ENCODE assay signal across 27 cellular contexts in the genomic region with DNA sequence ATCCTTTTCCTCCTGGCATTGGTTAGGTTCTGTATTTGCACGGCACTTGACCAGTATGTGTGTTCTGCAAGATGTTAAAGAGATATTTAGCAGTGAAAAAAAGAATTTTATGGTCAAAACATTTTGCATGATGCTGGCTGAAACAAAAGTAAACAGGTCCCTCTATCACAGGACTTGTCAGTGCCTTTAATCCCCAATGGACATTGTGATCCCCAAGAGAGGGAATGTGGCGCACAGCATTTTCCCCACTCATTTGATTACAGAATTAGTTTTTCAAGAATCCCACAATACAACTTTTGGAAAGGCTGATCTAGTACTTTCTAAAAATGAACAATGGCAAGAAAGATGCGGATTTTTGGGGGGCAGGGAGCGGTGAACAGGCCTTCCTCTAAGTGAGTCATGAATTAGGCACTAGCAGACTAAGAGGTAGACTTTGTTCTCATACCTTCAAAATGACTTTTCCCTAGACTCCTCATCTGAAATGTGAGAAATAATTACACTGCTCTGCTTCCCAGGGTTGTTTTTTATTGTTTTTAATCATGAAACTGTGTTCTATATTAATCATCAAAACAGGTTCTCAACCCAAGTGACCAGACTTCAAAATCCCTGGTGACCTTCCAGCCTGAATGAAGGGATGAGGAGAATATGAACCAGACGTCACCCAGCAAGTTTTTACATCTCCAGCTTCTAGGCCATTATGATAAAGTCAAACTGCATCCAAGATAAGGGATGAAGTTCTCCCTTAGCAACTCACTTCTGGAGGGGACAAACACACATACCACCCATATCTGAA. TPM values are rescaled to one million over a fixed set of nuclear protein-coding genes. Genes with fewer than 3 reads are reported as not detected.
DNase-seq lines count a peak whose midpoint lies in the region; ATAC-seq and TF ChIP-seq lines count a peak whose summit lies in the region.
"Had no signal": no experiment of that assay in that cellular context is flagged by ENCODE, and none has a peak within 500 bp of the region (broad histone marks: within the 10 kb centered on the region; RNA-seq: fewer than 3 reads in every experiment).

No MANE protein-coding gene starts in this region.

- H3K4me3 ChIP-seq in GM23248 (no peak overlapping the region), SK-N-SH (ENCODE audit: low read depth in 2 of 2, low read length in 1 of 2) (no peak overlapping the region), epithelial cell of esophagus (ENCODE audit: low read length) (no peak overlapping the region), upper lobe of right lung (no peak overlapping the region)
- H3K4me3 ChIP-seq: coronary artery, right lobe of liver, thyroid gland had no signal

- no peak for TF ChIP-seq RAD21 in SK-N-SH (IDR thresholded peaks at IDR 0.05; ENCODE audit: low read length)

- H3F3A ChIP-seq in GM23248 (ENCODE audit: insufficient read depth), result peaks cover 14% of the 10 kb centered on the region; the same call in 1 of the 2 replicates
- H3F3A ChIP-seq in SK-N-SH (replicated peaks; ENCODE audit: insufficient read depth), result no peaks in the 10 kb centered on the region

- H3K27me3 Mint-ChIP-seq in nephron progenitor cell (ENCODE audit: low read depth, poor library complexity), result peaks cover 9% of the 10 kb centered on the region
- H3K27me3 Mint-ChIP-seq: activated naive CD8-positive, alpha-beta T cell treated with anti-CD3 and anti-CD28 coated beads, Interleukin-2, amount 10 ng/mL, durations not matched to agents 7 days and 5 days; CD4-positive, alpha-beta T cell; effector memory CD8-positive, alpha-beta T cell; stimulated activated naive CD8-positive, alpha-beta T cell treated with anti-CD3 and anti-CD28 coated beads, Interleukin-15, Interleukin-2, amounts not matched to agents 100 ng/mL and 50 ng/mL, for 24 hours had no signal

- peaks cover 79% of the 10 kb centered on the region for H3K79me2 ChIP-seq in GM23248 (ENCODE audit: insufficient read depth)
- peaks cover 73% of the 10 kb centered on the region for H3K79me2 ChIP-seq in SK-N-SH (ENCODE audit: insufficient read depth)

- CTCF ChIA-PET in SK-N-SH (lab: Yijun Ruan, JAX), result no interaction called here

- H3K9me3 ChIP-seq in GM23248 (ENCODE audit: low read depth) (no peaks in the 10 kb centered on the region), SK-N-SH (no peaks in the 10 kb centered on the region), upper lobe of right lung (no peaks in the 10 kb centered on the region)
- H3K9me3 ChIP-seq: right lobe of liver, thyroid gland had no signal

- H3K4me1 ChIP-seq in GM23248 (ENCODE audit: insufficient read depth) (peaks cover 23% of the 10 kb centered on the region), SK-N-SH (ENCODE audit: control insufficient read depth in 1 of 2, insufficient read depth in 2 of 2, low read depth in 1 of 2, low read length in 1 of 2) (peaks cover 0 to 12% of the 10 kb centered on the region in 2 experiments; a peak in 2 of 4 replicates), upper lobe of right lung (peaks cover 42% of the 10 kb centered on the region)

- H3K4me2 ChIP-seq in GM23248 (ENCODE audit: unreplicated experiment) (no peak overlapping the region), SK-N-SH (0 out of 2 replicates have a peak overlapping the region, but pooled peaks have one; percentile 1)

- H3K27me3 ChIP-seq in GM23248 (replicated peaks; ENCODE audit: insufficient read depth) (no peaks in the 10 kb centered on the region), SK-N-SH (ENCODE audit: insufficient read depth) (no peaks in the 10 kb centered on the region), upper lobe of right lung (no peaks in the 10 kb centered on the region)
- H3K27me3 ChIP-seq: right lobe of liver, thyroid gland had no signal

- H3K36me3 ChIP-seq in GM23248 (ENCODE audit: low read depth), result no peaks in the 10 kb centered on the region
- H3K36me3 ChIP-seq in SK-N-SH (replicated peaks in 1 of 2; ENCODE audit: control insufficient read depth in 1 of 2, insufficient read depth in 2 of 2, low read length in 1 of 2), result peaks cover 0 to 3% of the 10 kb centered on the region in 2 experiments
- H3K36me3 ChIP-seq in upper lobe of right lung, result no peaks in the 10 kb centered on the region
- H3K36me3 ChIP-seq: right lobe of liver, thyroid gland had no signal

- in situ Hi-C loops in GM23248 (cut with MboI) (no loop called here), GM13976 (cut with MboI; ENCODE audit: low sequenced_read_pairs, unreplicated experiment) (no loop called here)

- TF ChIP-seq CTCF in SK-N-SH (IDR thresholded peaks at IDR 0.05) (no peak), epithelial cell of esophagus (IDR thresholded peaks at IDR 0.05; ENCODE audit: insufficient read depth, low read depth, low read length, missing control alignments) (no peak), upper lobe of right lung (IDR thresholded peaks at IDR 0.05) (no peak), GM13976 (IDR thresholded peaks at IDR 0.05; ENCODE audit: borderline replicate concordance, control extremely low read depth, extremely low read depth, insufficient read depth, missing control alignments) (no peak), nephron progenitor cell (IDR thresholded peaks at IDR 0.05) (no peak)

- intact Hi-C loops in upper lobe of right lung (cut with DNase I), result no loop called here

- H3K9me3 Mint-ChIP-seq in nephron progenitor cell, result no peaks in the 10 kb centered on the region
- H3K9me3 Mint-ChIP-seq: activated naive CD8-positive, alpha-beta T cell treated with anti-CD3 and anti-CD28 coated beads, Interleukin-2, amount 10 ng/mL, durations not matched to agents 7 days and 5 days; activated T-helper 2 cell treated with anti-CD3 and anti-CD28 coated beads, Interferon-gamma antibody, Interleukin-2, Interleukin-4, amounts not matched to agents 10 μg/mL and 5 μg/mL and 100 μg/mL, durations not matched to agents 14 hours and 24 hours and 36 hours; CD4-positive, alpha-beta T cell; effector memory CD8-positive, alpha-beta T cell; neural crest cell; stimulated activated naive CD8-positive, alpha-beta T cell treated with anti-CD3 and anti-CD28 coated beads, Interleukin-15, Interleukin-2, amounts not matched to agents 100 ng/mL and 50 ng/mL, for 24 hours; WTC11 had no signal

- H3K9me2 ChIP-seq in GM23248 (ENCODE audit: insufficient read depth), result no peaks in the 10 kb centered on the region
- H3K9me2 ChIP-seq in SK-N-SH, result no peaks in the 10 kb centered on the region

- peak; percentile 47 for DNase-seq in GM23248
- no peak for DNase-seq in SK-N-SH
- peak; percentile 14 for DNase-seq in epithelial cell of esophagus (ENCODE audit: low read depth)
- DNase-seq in upper lobe of right lung, result no peak
- DNase-seq in GM13976 (ENCODE audit: low spot score), result no peak
- no peak for DNase-seq in nephron progenitor cell
- no peak for DNase-seq in stimulated activated CD4-positive, alpha-beta T cell treated with anti-CD3 and anti-CD28 coated beads, Interleukin-1b, Interleukin-23, amount 100 ng/mL, for 48 hours
- DNase-seq: activated CD4-positive, alpha-beta T cell treated with anti-CD3 and anti-CD28 coated beads, Interleukin-2, amount 50 U/mL, for 4 hours; activated CD8-positive, alpha-beta memory T cell treated with anti-CD3 and anti-CD28 coated beads, Interleukin-2, amount 50 U/mL, for 48 hours; activated naive CD8-positive, alpha-beta T cell treated with anti-CD3 and anti-CD28 coated beads, Interleukin-2, amount 10 ng/mL, durations not matched to agents 7 days and 5 days; CD4-positive, alpha-beta T cell; effector memory CD8-positive, alpha-beta T cell; GOT3; hypothalamus; NCI-H1048; NCI-H1930; posterior cingulate gyrus; right lobe of liver; thyroid gland had no signal

- H3K9ac ChIP-seq in GM23248, result no peak overlapping the region
- no peak overlapping the region for H3K9ac ChIP-seq in SK-N-SH

- POLR2A ChIA-PET in SK-N-SH (lab: Yijun Ruan, JAX), result no interaction called here

- peaks cover 9% of the 10 kb centered on the region for H4K20me1 ChIP-seq in GM23248 (ENCODE audit: insufficient read depth)
- H4K20me1 ChIP-seq in SK-N-SH (ENCODE audit: insufficient read depth), result peaks cover 15% of the 10 kb centered on the region

- peaks cover 85% of the 10 kb centered on the region for H3K4me1 Mint-ChIP-seq in nephron progenitor cell

- H2AFZ ChIP-seq in GM23248 (no peak overlapping the region), SK-N-SH (ENCODE audit: low read depth) (no peak overlapping the region)

- no peaks in the 10 kb centered on the region for H3K36me3 Mint-ChIP-seq in nephron progenitor cell (ENCODE audit: low read depth)
- H3K36me3 Mint-ChIP-seq: brain, WTC11 had no signal

- 71 to 75% methylated on average over 5 of the region's 5 CpGs for WGBS in GM23248 (ENCODE audit: low coverage in 1 of 2, low lambda C conversion rate in 2 of 2, missing lambda C conversion rate in 2 of 2), 2 experiments
- 93% methylated on average over 5 of the region's 5 CpGs for WGBS in SK-N-SH (ENCODE audit: low lambda C conversion rate)

- H3K4me3 Mint-ChIP-seq in nephron progenitor cell, result no peak overlapping the region
- H3K4me3 Mint-ChIP-seq: activated naive CD8-positive, alpha-beta T cell treated with anti-CD3 and anti-CD28 coated beads, Interleukin-2, amount 10 ng/mL, durations not matched to agents 7 days and 5 days; CD4-positive, alpha-beta T cell; neural crest cell; stimulated activated naive CD8-positive, alpha-beta T cell treated with anti-CD3 and anti-CD28 coated beads, Interleukin-15, Interleukin-2, amounts not matched to agents 100 ng/mL and 50 ng/mL, for 24 hours; WTC11 had no signal

- no peak overlapping the region for H3K27ac Mint-ChIP-seq in nephron progenitor cell
- H3K27ac Mint-ChIP-seq: activated naive CD8-positive, alpha-beta T cell treated with anti-CD3 and anti-CD28 coated beads, Interleukin-2, amount 10 ng/mL, durations not matched to agents 7 days and 5 days; activated T-helper 2 cell treated with anti-CD3 and anti-CD28 coated beads, Interferon-gamma antibody, Interleukin-2, Interleukin-4, amounts not matched to agents 10 μg/mL and 5 μg/mL and 100 μg/mL, durations not matched to agents 14 hours and 24 hours and 36 hours; stimulated activated naive CD8-positive, alpha-beta T cell treated with anti-CD3 and anti-CD28 coated beads, Interleukin-15, Interleukin-2, amounts not matched to agents 100 ng/mL and 50 ng/mL, for 24 hours; WTC11 had no signal

- peak; percentile 48 for ATAC-seq in upper lobe of right lung
- ATAC-seq: effector memory CD8-positive, alpha-beta T cell; esophagus mucosa; right lobe of liver; WTC11 had no signal

- H3K27ac ChIP-seq in GM23248 (peak overlapping the region; percentile 44), SK-N-SH (ENCODE audit: low read depth in 2 of 2, low read length in 1 of 2) (peak overlapping the region in 1 of 2 experiments; percentile 29; a peak in 2 of 4 replicates), upper lobe of right lung (no peak overlapping the region)
- H3K27ac ChIP-seq: coronary artery, right lobe of liver, RWPE1, thyroid gland had no signal

- TF ChIP-seq EP300 in SK-N-SH (IDR thresholded peaks at IDR 0.05; ENCODE audit: borderline replicate concordance in 1 of 2, low read depth in 1 of 2, low read length in 1 of 2), result no peak

TF ChIP-seq in SK-N-SH, 30 proteins besides CTCF, POLR2A, EP300 and RAD21 (continues in another document):
- TF ChIP-seq GABPA (IDR thresholded peaks at IDR 0.05; ENCODE audit: low read depth), result no peak

RNA-seq across cellular contexts. Expression of gene FBXW4, which starts 8.6 kb away (rescaled TPM):
- 18.7 and 26.8 TPM in 2 replicates for total RNA-seq in GM23248 (2014; rRNA removed; shearing (Covaris generic))
- 3.5 and 4.6 TPM in 2 replicates for polyA plus RNA-seq in GM23248 (2016; fragmentation: Nextera tagmentation; extraction: Ambion mirVana)
- 27.6 and 34.8 TPM in 2 replicates for polyA plus RNA-seq in SK-N-SH (2012; rRNA removed)
- 36.0 and 47.2 TPM in 2 replicates for polyA plus RNA-seq in SK-N-SH (2012; cell fraction: cytosol; rRNA removed)
- polyA plus RNA-seq in SK-N-SH (2012; cell fraction: nucleus; rRNA removed), result 45.9 and 50.6 TPM in 2 replicates
- total RNA-seq in upper lobe of right lung, result 94.3 TPM

Comparison
In these comparisons a context has a peak if more than half of its experiments do, and no peak if none do; other contexts are left out.
1. DNase-seq: peak in GM23248 (single experiment) and epithelial cell of esophagus (single experiment); none in SK-N-SH (single experiment), upper lobe of right lung (single experiment), GM13976 (single experiment), nephron progenitor cell (single experiment) and stimulated activated CD4-positive, alpha-beta T cell treated with anti-CD3 and anti-CD28 coated beads, Interleukin-1b, Interleukin-23, amount 100 ng/mL, for 48 hours (single experiment).